In the genomic region with DNA sequence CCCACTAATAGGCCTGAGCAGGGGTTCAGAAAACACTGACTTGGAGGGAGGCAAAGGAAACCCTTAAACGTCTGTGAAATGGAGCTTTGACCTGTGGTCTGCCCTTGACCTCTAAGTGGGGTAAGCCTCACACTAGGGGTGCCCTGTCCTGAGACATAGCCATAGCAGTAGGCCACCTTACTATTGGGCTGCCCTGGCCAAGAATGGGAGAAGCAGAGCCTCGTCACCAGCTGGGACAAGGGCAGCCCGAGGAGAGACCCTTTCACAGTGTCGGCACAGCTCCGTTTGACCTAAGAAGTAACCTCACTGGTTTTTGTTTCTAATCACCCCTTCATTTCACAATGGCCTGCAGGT, we compare ENCODE assay signal across 12 cellular contexts. TPM values are rescaled to one million over a fixed set of nuclear protein-coding genes. Genes with fewer than 3 reads are reported as not detected.
A peak's percentile ranks its signal among the peaks of the same experiment; 100 is the strongest.
DNase-seq lines count a peak whose midpoint lies in the region; ATAC-seq and TF ChIP-seq lines count a peak whose summit lies in the region.
"Had no signal": no experiment of that assay in that cellular context is flagged by ENCODE, and none has a peak within 500 bp of the region (broad histone marks: within the 10 kb centered on the region; RNA-seq: fewer than 3 reads in every experiment).

No MANE protein-coding gene starts in this region.

- 75% methylated on average over 5 of the region's 5 CpGs for WGBS in right cardiac atrium

- ATAC-seq in right cardiac atrium (no peak), HG02623 (IDR thresholded peaks at IDR 0.05; ENCODE audit: unreplicated experiment) (no peak)
- ATAC-seq in natural killer cell treated with Interleukin-12 subunit alpha and Interleukin-12 subunit beta and Interleukin-15 and Interleukin-18, amount 100 ng/mL, for 72 hours = no peak
- no peak for ATAC-seq in activated CD4-positive, alpha-beta T cell treated with anti-CD3 and anti-CD28 coated beads for 36 hours

- TF ChIP-seq CTCF in right atrium auricular region (IDR thresholded peaks at IDR 0.05) = no peak

- H3K27ac ChIP-seq in right atrium auricular region = peak overlapping the region; percentile 32 to 42
- H3K27ac ChIP-seq in right cardiac atrium (ENCODE audit: low read length) = no peak overlapping the region

- no peak overlapping the region for H3K4me3 ChIP-seq in right atrium auricular region
- H3K4me3 ChIP-seq in right cardiac atrium (ENCODE audit: low read length) = no peak overlapping the region

- CTCF ChIA-PET in activated CD4-positive, alpha-beta T cell treated with anti-CD3 and anti-CD28 coated beads for 36 hours (lab: Charles Lee) = interaction anchor here (0.6 to 1.8 kb wide), 5 partner anchors 10 to 239 kb away, joined by 3 to 7 read pairs (median 3); no protein-coding TSS in a partner anchor

- intact Hi-C loops in right cardiac atrium (cut with DNase I) = loop anchor here in 3 of 4 donors (5.0 to 10.0 kb wide), 4 partner anchors 159 to 231 kb away; no protein-coding TSS in a partner anchor
- intact Hi-C loops in dendritic cell treated with granulocyte-macrophage colony-stimulating factor and Interleukin-4, amounts not matched to agents 40 ng/mL and 50 ng/mL, for 4 days (cut with micrococcal nuclease) = loop anchor here (5.0 to 10.0 kb wide), 2 partner anchors 34 to 171 kb away; no protein-coding TSS in a partner anchor
- intact Hi-C loops in activated CD4-positive, alpha-beta T cell treated with anti-CD3 and anti-CD28 coated beads for 36 hours (cut with DNase I, micrococcal nuclease) = loop anchor here in 1 of 2 experiments (5.0 kb wide), 1 partner anchor 64 kb away; the partner anchor contains the start of gene IL10RB

- peaks cover 6% of the 10 kb centered on the region for H3K9me3 Mint-ChIP-seq in dendritic cell treated with granulocyte-macrophage colony-stimulating factor and Interleukin-4, amounts not matched to agents 40 ng/mL and 50 ng/mL, for 4 days
- H3K9me3 Mint-ChIP-seq in natural killer cell treated with Interleukin-12 subunit alpha and Interleukin-12 subunit beta and Interleukin-15 and Interleukin-18, amount 100 ng/mL, for 72 hours = no peaks in the 10 kb centered on the region
- H3K9me3 Mint-ChIP-seq in activated CD4-positive, alpha-beta T cell treated with anti-CD3 and anti-CD28 coated beads for 36 hours (ENCODE audit: low read depth) = peaks cover 4% of the 10 kb centered on the region

- POLR2A ChIA-PET in activated CD4-positive, alpha-beta T cell treated with anti-CD3 and anti-CD28 coated beads for 36 hours (lab: Charles Lee) = no interaction called here

- H3K4me1 ChIP-seq in right atrium auricular region = peaks cover 0 to 20% of the 10 kb centered on the region in 2 donors
- H3K4me1 ChIP-seq in right cardiac atrium (ENCODE audit: control insufficient read depth, insufficient read depth, low read length) = peaks cover 5% of the 10 kb centered on the region

- peaks cover 4% of the 10 kb centered on the region for H3K36me3 Mint-ChIP-seq in dendritic cell treated with granulocyte-macrophage colony-stimulating factor and Interleukin-4, amounts not matched to agents 40 ng/mL and 50 ng/mL, for 4 days (ENCODE audit: low read depth)
- peaks cover 6% of the 10 kb centered on the region for H3K36me3 Mint-ChIP-seq in natural killer cell treated with Interleukin-12 subunit alpha and Interleukin-12 subunit beta and Interleukin-15 and Interleukin-18, amount 100 ng/mL, for 72 hours
- H3K36me3 Mint-ChIP-seq in activated CD4-positive, alpha-beta T cell treated with anti-CD3 and anti-CD28 coated beads for 36 hours (ENCODE audit: low read depth) = no peaks in the 10 kb centered on the region

- no peak overlapping the region for H3K4me3 Mint-ChIP-seq in dendritic cell treated with granulocyte-macrophage colony-stimulating factor and Interleukin-4, amounts not matched to agents 40 ng/mL and 50 ng/mL, for 4 days
- H3K4me3 Mint-ChIP-seq in natural killer cell treated with Interleukin-12 subunit alpha and Interleukin-12 subunit beta and Interleukin-15 and Interleukin-18, amount 100 ng/mL, for 72 hours = peak overlapping the region; percentile 8
- H3K4me3 Mint-ChIP-seq in activated CD4-positive, alpha-beta T cell treated with anti-CD3 and anti-CD28 coated beads for 36 hours = no peak overlapping the region
- H3K4me3 Mint-ChIP-seq: naive thymus-derived CD4-positive, alpha-beta T cell had no signal

- DNase-seq in right atrium auricular region (ENCODE audit: low spot score) = no peak
- DNase-seq in right cardiac atrium = no peak
- no peak for DNase-seq in natural killer cell treated with Interleukin-12 subunit alpha and Interleukin-12 subunit beta and Interleukin-15 and Interleukin-18, amount 100 ng/mL, for 72 hours (ENCODE audit: low spot score)
- no peak for DNase-seq in NCI-H69 (lab: John Stamatoyannopoulos, UW)
- DNase-seq in HK-2 (ENCODE audit: unreplicated experiment) = no peak
- no peak for DNase-seq in activated CD4-positive, alpha-beta T cell treated with anti-CD3 and anti-CD28 coated beads for 36 hours
- DNase-seq: activated CD4-positive, alpha-beta T cell treated with anti-CD3 and anti-CD28 coated beads, Interleukin-2, amount 50 U/mL, for 48 hours; activated gamma-delta T cell; central memory CD4-positive, alpha-beta T cell; naive thymus-derived CD4-positive, alpha-beta T cell had no signal

- H3K27ac Mint-ChIP-seq in dendritic cell treated with granulocyte-macrophage colony-stimulating factor and Interleukin-4, amounts not matched to agents 40 ng/mL and 50 ng/mL, for 4 days = peak overlapping the region; percentile 76
- H3K27ac Mint-ChIP-seq in natural killer cell treated with Interleukin-12 subunit alpha and Interleukin-12 subunit beta and Interleukin-15 and Interleukin-18, amount 100 ng/mL, for 72 hours = peak overlapping the region in 1 of 2 donors; percentile 58
- H3K27ac Mint-ChIP-seq in activated CD4-positive, alpha-beta T cell treated with anti-CD3 and anti-CD28 coated beads for 36 hours = no peak overlapping the region

- H3K9me3 ChIP-seq in right atrium auricular region = no peaks in the 10 kb centered on the region
- H3K9me3 ChIP-seq in right cardiac atrium (ENCODE audit: control insufficient read depth, low read length) = no peaks in the 10 kb centered on the region

- no peaks in the 10 kb centered on the region for H3K36me3 ChIP-seq in right atrium auricular region

- H3K27me3 ChIP-seq in right atrium auricular region (no peaks in the 10 kb centered on the region), right cardiac atrium (ENCODE audit: control insufficient read depth, insufficient read depth) (no peaks in the 10 kb centered on the region)

- no peaks in the 10 kb centered on the region for H3K27me3 Mint-ChIP-seq in dendritic cell treated with granulocyte-macrophage colony-stimulating factor and Interleukin-4, amounts not matched to agents 40 ng/mL and 50 ng/mL, for 4 days
- peaks cover 4 to 6% of the 10 kb centered on the region in 2 donors for H3K27me3 Mint-ChIP-seq in natural killer cell treated with Interleukin-12 subunit alpha and Interleukin-12 subunit beta and Interleukin-15 and Interleukin-18, amount 100 ng/mL, for 72 hours
- no peaks in the 10 kb centered on the region for H3K27me3 Mint-ChIP-seq in activated CD4-positive, alpha-beta T cell treated with anti-CD3 and anti-CD28 coated beads for 36 hours

- H3K4me1 Mint-ChIP-seq in dendritic cell treated with granulocyte-macrophage colony-stimulating factor and Interleukin-4, amounts not matched to agents 40 ng/mL and 50 ng/mL, for 4 days (ENCODE audit: low read depth) = peaks cover 89% of the 10 kb centered on the region
- H3K4me1 Mint-ChIP-seq in natural killer cell treated with Interleukin-12 subunit alpha and Interleukin-12 subunit beta and Interleukin-15 and Interleukin-18, amount 100 ng/mL, for 72 hours (ENCODE audit: low read depth in 2 of 2) = peaks cover 53 to 54% of the 10 kb centered on the region in 2 donors
- H3K4me1 Mint-ChIP-seq in activated CD4-positive, alpha-beta T cell treated with anti-CD3 and anti-CD28 coated beads for 36 hours = peaks cover 41% of the 10 kb centered on the region

RNA-seq across cellular contexts. Expression of gene IFNAR2, which starts 26.4 kb away (rescaled TPM):
- total RNA-seq in right atrium auricular region = 1 to 10 TPM; 5.4 to 5.8 TPM
- 10 to 100 TPM; 11.8 to 21.7 (median 16.8) TPM for total RNA-seq in right cardiac atrium
- polyA plus RNA-seq in right cardiac atrium = 12.7 TPM
- total RNA-seq in natural killer cell treated with Interleukin-12 subunit alpha and Interleukin-12 subunit beta and Interleukin-15 and Interleukin-18, amount 100 ng/mL, for 72 hours = 10 to 100 TPM; 16.9 to 17.6 TPM
- 10 to 100 TPM; 26.6 to 29.8 TPM for total RNA-seq in activated CD4-positive, alpha-beta T cell treated with anti-CD3 and anti-CD28 coated beads for 36 hours
